In the genomic region with DNA sequence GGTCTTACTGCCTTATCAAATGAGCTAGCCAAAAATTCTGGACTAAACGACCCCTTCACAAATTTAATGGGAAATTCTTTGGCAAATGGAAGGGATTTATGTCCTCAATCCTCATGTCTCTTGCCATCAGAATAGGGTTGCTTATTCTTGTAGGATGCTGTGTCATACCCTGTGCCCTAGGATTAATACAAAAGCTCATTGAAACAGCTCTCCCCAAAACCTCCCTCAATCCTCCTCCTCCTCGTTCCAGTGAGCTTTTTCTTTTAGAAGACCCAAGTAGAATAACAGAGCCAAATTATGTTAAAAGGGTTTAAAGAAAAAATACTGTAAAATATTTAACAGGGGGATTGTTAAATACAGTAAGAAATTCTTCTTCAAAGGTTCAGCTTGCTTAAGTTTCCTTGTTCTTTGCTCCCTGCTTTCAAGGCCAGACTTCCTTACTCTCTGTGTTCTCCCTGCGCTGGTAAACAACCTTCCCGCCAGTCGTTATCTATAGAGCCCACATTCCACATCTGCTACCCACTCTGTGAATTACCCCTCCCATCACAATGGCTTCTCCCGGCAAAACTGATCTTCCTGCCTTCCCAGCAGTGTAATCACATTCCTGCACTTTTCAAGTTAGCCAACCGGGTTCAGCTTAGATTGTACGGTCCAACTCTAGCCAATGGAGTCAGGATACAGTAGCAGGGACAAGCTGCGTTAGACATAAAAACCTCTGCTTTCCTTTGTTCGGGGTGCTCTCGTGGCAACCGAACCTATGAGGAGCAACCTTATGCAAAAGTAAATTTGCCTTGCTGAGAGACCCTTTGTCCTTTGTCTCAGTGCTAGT, we compare ENCODE assay signal across 14 cellular contexts. TPM values are rescaled to one million over a fixed set of nuclear protein-coding genes. Genes with fewer than 3 reads are reported as not detected.
DNase-seq lines count a peak whose midpoint lies in the region; ATAC-seq and TF ChIP-seq lines count a peak whose summit lies in the region.
"Had no signal": no experiment of that assay in that cellular context is flagged by ENCODE, and none has a peak within 500 bp of the region (broad histone marks: within the 10 kb centered on the region; RNA-seq: fewer than 3 reads in every experiment).

No MANE protein-coding gene starts in this region.

- peaks cover 0 to 12% (median 10%) of the 10 kb centered on the region in 4 donors for H3K4me1 ChIP-seq in esophagus muscularis mucosa
- peaks cover 0 to 3% (median 1%) of the 10 kb centered on the region in 4 donors for H3K4me1 ChIP-seq in liver (ENCODE audit: control insufficient read depth in 4 of 4, insufficient read depth in 4 of 4, low read length in 3 of 4)
- peaks cover 16 to 52% (median 29%) of the 10 kb centered on the region in 4 donors for H3K4me1 ChIP-seq in stomach
- H3K4me1 ChIP-seq: BLaER1 had no signal

- TF ChIP-seq POLR2A in esophagus muscularis mucosa (IDR thresholded peaks at IDR 0.05; ENCODE audit: low read depth) (no peak), stomach (IDR thresholded peaks at IDR 0.05) (no peak)

- H3K9me3 Mint-ChIP-seq in WTC11: peaks cover 5% of the 10 kb centered on the region; the same call in 1 of the 2 replicates
- no peaks in the 10 kb centered on the region for H3K9me3 Mint-ChIP-seq in activated CD8-positive, alpha-beta memory T cell treated with anti-CD3 and anti-CD28 coated beads, Interleukin-2, amount 10 ng/mL, durations not matched to agents 7 days and 5 days (ENCODE audit: low read depth)

- intact Hi-C loops in esophagus muscularis mucosa (cut with DNase I) (no loop called here), stomach (cut with DNase I; ENCODE audit: low total_unique reads) (no loop called here)

- TF ChIP-seq RAD21 in liver (IDR thresholded peaks at IDR 0.05): peak in 1 of 2 donors; percentile 4

- H3K36me3 ChIP-seq in esophagus muscularis mucosa: peaks cover 0 to 6% (median 1%) of the 10 kb centered on the region in 4 donors
- H3K36me3 ChIP-seq in liver (ENCODE audit: control insufficient read depth in 4 of 4, insufficient read depth in 3 of 4, low read depth in 1 of 4, low read length in 3 of 4): peaks cover 0 to 38% (median 35%) of the 10 kb centered on the region in 4 donors
- H3K36me3 ChIP-seq in stomach: peaks cover 0 to 3% (median 1%) of the 10 kb centered on the region in 4 donors
- H3K36me3 ChIP-seq: BLaER1 had no signal

- no peaks in the 10 kb centered on the region for H3K36me3 Mint-ChIP-seq in WTC11
- no peaks in the 10 kb centered on the region for H3K36me3 Mint-ChIP-seq in activated CD8-positive, alpha-beta memory T cell treated with anti-CD3 and anti-CD28 coated beads, Interleukin-2, amount 10 ng/mL, durations not matched to agents 7 days and 5 days

- H3K27ac Mint-ChIP-seq in WTC11: peak overlapping the region; percentile 60; the same call in 1 of the 2 replicates
- no peak overlapping the region for H3K27ac Mint-ChIP-seq in activated CD8-positive, alpha-beta memory T cell treated with anti-CD3 and anti-CD28 coated beads, Interleukin-2, amount 10 ng/mL, durations not matched to agents 7 days and 5 days

- H3K4me3 Mint-ChIP-seq in WTC11: no peak overlapping the region
- no peak overlapping the region for H3K4me3 Mint-ChIP-seq in activated CD8-positive, alpha-beta memory T cell treated with anti-CD3 and anti-CD28 coated beads, Interleukin-2, amount 10 ng/mL, durations not matched to agents 7 days and 5 days

- H3K4me3 ChIP-seq in esophagus muscularis mucosa (no peak overlapping the region), liver (ENCODE audit: low read depth in 1 of 3, low read length in 3 of 3) (no peak overlapping the region), stomach (no peak overlapping the region)
- H3K4me3 ChIP-seq: BLaER1, spleen had no signal

- H3K27ac ChIP-seq in esophagus muscularis mucosa (replicated peaks in 1 of 4) (peak overlapping the region; percentile 0 to 60 (median 9)), liver (ENCODE audit: low read depth in 1 of 2, low read length in 2 of 2) (no peak overlapping the region), stomach (peak overlapping the region in 4 of 5 donors; percentile 44 to 68 (median 62))
- H3K27ac ChIP-seq: BLaER1, spleen had no signal

- H3K27me3 ChIP-seq in esophagus muscularis mucosa: no peaks in the 10 kb centered on the region
- no peaks in the 10 kb centered on the region for H3K27me3 ChIP-seq in liver (ENCODE audit: control insufficient read depth in 4 of 4, insufficient read depth in 4 of 4, low read length in 3 of 4)
- no peaks in the 10 kb centered on the region for H3K27me3 ChIP-seq in stomach
- H3K27me3 ChIP-seq: BLaER1, spleen had no signal

- peak; percentile 64 for ATAC-seq in WTC11
- ATAC-seq in activated CD8-positive, alpha-beta memory T cell treated with anti-CD3 and anti-CD28 coated beads, Interleukin-2, amount 10 ng/mL, durations not matched to agents 7 days and 5 days: no peak
- ATAC-seq in HG03045 (IDR thresholded peaks at IDR 0.05; ENCODE audit: unreplicated experiment): no peak

- H3K27me3 Mint-ChIP-seq in WTC11 (ENCODE audit: low read depth): no peaks in the 10 kb centered on the region
- H3K27me3 Mint-ChIP-seq in activated CD8-positive, alpha-beta memory T cell treated with anti-CD3 and anti-CD28 coated beads, Interleukin-2, amount 10 ng/mL, durations not matched to agents 7 days and 5 days: no peaks in the 10 kb centered on the region

- H3K4me1 Mint-ChIP-seq in WTC11: peaks cover 7% of the 10 kb centered on the region
- no peaks in the 10 kb centered on the region for H3K4me1 Mint-ChIP-seq in activated CD8-positive, alpha-beta memory T cell treated with anti-CD3 and anti-CD28 coated beads, Interleukin-2, amount 10 ng/mL, durations not matched to agents 7 days and 5 days

- no peaks in the 10 kb centered on the region for H3K9me3 ChIP-seq in esophagus muscularis mucosa
- no peaks in the 10 kb centered on the region for H3K9me3 ChIP-seq in liver (ENCODE audit: control insufficient read depth in 4 of 4, low read length in 3 of 4)
- H3K9me3 ChIP-seq in stomach: no peaks in the 10 kb centered on the region
- H3K9me3 ChIP-seq: BLaER1, spleen had no signal

- no peak overlapping the region for H3K9ac ChIP-seq in liver (ENCODE audit: low read depth in 1 of 2, low read length in 2 of 2)
- H3K9ac ChIP-seq: BLaER1 had no signal

- POLR2A ChIA-PET in WTC11 (lab: Charles Lee) (interaction anchor here (0.8 kb wide), 1 partner anchor 21 kb away, joined by 4 read pairs; the partner anchor contains the start of genes DHX38 and TXNL4B), HEK293T (lab: Yijun Ruan, JAX) (interaction anchor here (0.6 kb wide), 1 partner anchor 21 kb away, joined by 5 read pairs; the partner anchor contains the start of genes DHX38 and TXNL4B)

- DNase-seq in WTC11 (ENCODE audit: low spot score): no peak
- no peak for DNase-seq in esophagus muscularis mucosa (ENCODE audit: extremely low spot score)
- no peak for DNase-seq in stomach
- DNase-seq in activated CD8-positive, alpha-beta memory T cell treated with anti-CD3 and anti-CD28 coated beads, Interleukin-2, amount 10 ng/mL, durations not matched to agents 7 days and 5 days: no peak
- DNase-seq in NCI-H510A treated with DMSO at 0.1 percent for 48 hours (lab: John Stamatoyannopoulos, UW): no peak
- no peak for DNase-seq in HEK293T (ENCODE audit: extremely low spot score)
- DNase-seq: activated naive CD4-positive, alpha-beta T cell treated with anti-CD3 and anti-CD28 coated beads, Interleukin-2, amount 50 U/mL, for 16 hours; effector CD8-positive, alpha-beta T cell; GF-D8; spleen had no signal

- 60% methylated on average over 12 of the region's 12 CpGs for WGBS in esophagus muscularis mucosa
- 60% methylated on average over 12 of the region's 12 CpGs for WGBS in liver
- WGBS in stomach, 5 donors: 23 to 41% (median 30%) methylated on average over 12 of the region's 12 CpGs

- TF ChIP-seq EP300 in esophagus muscularis mucosa (IDR thresholded peaks at IDR 0.05): no peak
- TF ChIP-seq EP300 in stomach (IDR thresholded peaks at IDR 0.05): no peak

- CTCF ChIA-PET in WTC11 (lab: Charles Lee) (interaction anchor here (1.6 kb wide), 1 partner anchor 21 kb away, joined by 5 read pairs; the partner anchor contains the start of genes DHX38 and TXNL4B), HEK293T (lab: Yijun Ruan, JAX) (no interaction called here)
- CTCF ChIA-PET in activated CD8-positive, alpha-beta memory T cell treated with anti-CD3 and anti-CD28 coated beads, Interleukin-2, amount 10 ng/mL, durations not matched to agents 7 days and 5 days (lab: Charles Lee): no interaction called here

- TF ChIP-seq CTCF in WTC11 (IDR thresholded peaks at IDR 0.05) (no peak), esophagus muscularis mucosa (IDR thresholded peaks at IDR 0.05) (no peak), liver (IDR thresholded peaks at IDR 0.05; ENCODE audit: low read depth, low read length, missing input control) (no peak), stomach (IDR thresholded peaks at IDR 0.05) (no peak)

RNA-seq across cellular contexts. Expression of gene HPR, which starts 9.7 kb away (rescaled TPM):
- 0.37 TPM in 1 of 3 replicates, not detected in the others for total RNA-seq in WTC11 (2021)
- under 1 TPM in 3 of 4 donors, not detected in 1; 0.57 to 0.71 (median 0.66) TPM for total RNA-seq in esophagus muscularis mucosa
- 100 to 1,000 TPM in 1 of 2 donors, 10 to 100 TPM in 1; 94.5 to 129 TPM for total RNA-seq in liver
- 1,000 to 10,000 TPM in 1 of 2 donors, 100 to 1,000 TPM in 1; 201 to 1,958 TPM for polyA plus RNA-seq in liver
- 1 to 10 TPM in 1 of 5 donors, under 1 TPM in 1, not detected in 3; 0.55 to 8.7 TPM for total RNA-seq in stomach
- 1 to 10 TPM in 1 of 3 donors, under 1 TPM in 1, not detected in 1; 0.43 to 1.5 TPM for polyA plus RNA-seq in stomach
- total RNA-seq in activated CD8-positive, alpha-beta memory T cell treated with anti-CD3 and anti-CD28 coated beads, Interleukin-2, amount 10 ng/mL, durations not matched to agents 7 days and 5 days: not detected
- total RNA-seq: T-helper 2 cell treated with Interferon-gamma antibody and Interleukin-4, amounts not matched to agents 100 ng/mL and 5 ng/mL, for 36 hours had no signal

RNA-seq across cellular contexts. Expression of gene HP, which starts 18.4 kb away (rescaled TPM):
- total RNA-seq in WTC11 (2021) (10.0 to 20.6 TPM (median 11.1 TPM) in 3 replicates), esophagus muscularis mucosa (1 to 10 TPM in 3 of 4 donors, not detected in 1; 1.1 to 6.1 (median 1.3) TPM), liver (over 10,000 TPM; 13,922 to 117,679 TPM), stomach (1 to 10 TPM in 2 of 5 donors, not detected in 3; 3.3 to 8.8 TPM)
- polyA plus RNA-seq in liver (over 10,000 TPM; 42,039 to 64,932 TPM), stomach (1 to 10 TPM; 1.6 to 8.0 (median 2.9) TPM)
- not detected for total RNA-seq in activated CD8-positive, alpha-beta memory T cell treated with anti-CD3 and anti-CD28 coated beads, Interleukin-2, amount 10 ng/mL, durations not matched to agents 7 days and 5 days
- total RNA-seq: T-helper 2 cell treated with Interferon-gamma antibody and Interleukin-4, amounts not matched to agents 100 ng/mL and 5 ng/mL, for 36 hours had no signal

RNA-seq across cellular contexts. Expression of gene TXNL4B, which starts 20.7 kb away (rescaled TPM):
- 8.3 to 9.9 TPM (median 9.0 TPM) in 3 replicates for total RNA-seq in WTC11 (2021)
- total RNA-seq in esophagus muscularis mucosa: 1 to 10 TPM; 4.6 to 7.5 (median 6.4) TPM
- 10 to 100 TPM in 1 of 2 donors, 1 to 10 TPM in 1; 5.0 to 11.6 TPM for total RNA-seq in liver
- 1 to 10 TPM; 6.6 to 8.4 TPM for polyA plus RNA-seq in liver
- total RNA-seq in stomach: 10 to 100 TPM in 2 of 5 donors, 1 to 10 TPM in 2, under 1 TPM in 1; 0.87 to 23.3 (median 4.5) TPM
- polyA plus RNA-seq in stomach: 1 to 10 TPM; 6.4 to 8.0 (median 6.7) TPM
- total RNA-seq in activated CD8-positive, alpha-beta memory T cell treated with anti-CD3 and anti-CD28 coated beads, Interleukin-2, amount 10 ng/mL, durations not matched to agents 7 days and 5 days: 10 to 100 TPM; 14.0 to 16.4 TPM

RNA-seq across cellular contexts. Expression of gene DHX38, which starts 20.9 kb away (rescaled TPM):
- total RNA-seq in WTC11 (2021): 62.4 to 91.7 TPM (median 66.5 TPM) in 3 replicates
- total RNA-seq in esophagus muscularis mucosa: 10 to 100 TPM; 59.0 to 70.2 (median 62.8) TPM
- 10 to 100 TPM; 27.5 to 40.9 TPM for total RNA-seq in liver
- 10 to 100 TPM; 13.9 to 17.9 TPM for polyA plus RNA-seq in liver
- 100 to 1,000 TPM in 1 of 5 donors, 10 to 100 TPM in 4; 11.1 to 153 (median 58.9) TPM for total RNA-seq in stomach
- 10 to 100 TPM; 21.4 to 35.9 (median 24.8) TPM for polyA plus RNA-seq in stomach
- 10 to 100 TPM; 78.1 to 85.7 TPM for total RNA-seq in activated CD8-positive, alpha-beta memory T cell treated with anti-CD3 and anti-CD28 coated beads, Interleukin-2, amount 10 ng/mL, durations not matched to agents 7 days and 5 days

Comparison
In these comparisons a context has a peak if more than half of its experiments do, and no peak if none do; other contexts are left out.
1. H3K27ac ChIP-seq: peak in esophagus muscularis mucosa (4 of 4) and stomach (4 of 5); none in liver (0 of 2).
2. RNA of gene HPR, which starts 9.7 kb away (total RNA-seq): 94.5 to 129 TPM in liver; 0.57 to 0.71 TPM in esophagus muscularis mucosa, 0.55 to 8.7 TPM in stomach, 0.37 TPM in WTC11 and not detected in activated CD8-positive, alpha-beta memory T cell treated with anti-CD3 and anti-CD28 coated beads, Interleukin-2, amount 10 ng/mL, durations not matched to agents 7 days and 5 days; every median in the first group is over 4 times any median in the second.
3. RNA of gene HP, which starts 18.4 kb away (total RNA-seq): 13,922 to 117,679 TPM in liver; 10.0 to 20.6 TPM in WTC11, 1.1 to 6.1 TPM in esophagus muscularis mucosa, 3.3 to 8.8 TPM in stomach and not detected in activated CD8-positive, alpha-beta memory T cell treated with anti-CD3 and anti-CD28 coated beads, Interleukin-2, amount 10 ng/mL, durations not matched to agents 7 days and 5 days; every median in the first group is over 100 times any median in the second.